In genomic region chr16:1377406-1378010, GRCh38 we compare ENCODE assay signal across 12 cellular contexts. TPM values are rescaled to one million over a fixed set of nuclear protein-coding genes. Genes with fewer than 3 reads are reported as not detected.
DNase-seq lines count a peak whose midpoint lies in the region; ATAC-seq and TF ChIP-seq lines count a peak whose summit lies in the region.
"Had no signal": no experiment of that assay in that cellular context is flagged by ENCODE, and none has a peak within 500 bp of the region (broad histone marks: within the 10 kb centered on the region; RNA-seq: fewer than 3 reads in every experiment).

No MANE protein-coding gene starts in this region.

- no peaks in the 10 kb centered on the region for H3K9me3 ChIP-seq in CD8-positive, alpha-beta memory T cell (ENCODE audit: low read length)
- no peaks in the 10 kb centered on the region for H3K9me3 ChIP-seq in HUES48 (ENCODE audit: control insufficient read depth, insufficient read depth, low read length)
- no peaks in the 10 kb centered on the region for H3K9me3 ChIP-seq in neuronal stem cell (replicated peaks in 1 of 2; ENCODE audit: control insufficient read depth in 2 of 2, insufficient read depth in 1 of 2, low read depth in 1 of 2, low read length in 2 of 2)
- no peaks in the 10 kb centered on the region for H3K9me3 ChIP-seq in naive thymus-derived CD4-positive, alpha-beta T cell (ENCODE audit: control insufficient read depth in 2 of 3, low read length in 3 of 3)
- H3K9me3 ChIP-seq: gastroesophageal sphincter had no signal

- H3K4me3 Mint-ChIP-seq in CD8-positive, alpha-beta memory T cell, result peak overlapping the region in 2 of 7 donors; percentile 3 to 10
- peak overlapping the region in 2 of 10 donors; percentile 17 to 88 for H3K4me3 Mint-ChIP-seq in naive thymus-derived CD4-positive, alpha-beta T cell

- no peak for DNase-seq in CD8-positive, alpha-beta memory T cell
- DNase-seq in amygdala (lab: John Stamatoyannopoulos, UW) (peak in 40 of 56 donors; percentile 5 to 79 (median 46)), neuronal stem cell (ENCODE audit: low spot score) (no peak), lower leg skin (ENCODE audit: low spot score in 2 of 2) (no peak)
- DNase-seq in stimulated activated CD4-positive, alpha-beta T cell treated with anti-CD3 and anti-CD28 coated beads, Interleukin-15, amount 100 ng/mL, for 24 hours, result no peak
- DNase-seq in naive thymus-derived CD4-positive, alpha-beta T cell, result no peak
- DNase-seq: activated naive CD4-positive, alpha-beta T cell treated with anti-CD3 and anti-CD28 coated beads, Interleukin-2, amount 10 ng/mL, durations not matched to agents 7 days and 5 days; DND-41; KBM-7 had no signal

- CTCF ChIA-PET in CD8-positive, alpha-beta memory T cell (lab: Charles Lee), result interaction anchor here (4.2 kb wide), 1 partner anchor 13 kb away, joined by 18 read pairs; no protein-coding TSS in a partner anchor
- CTCF ChIA-PET in naive thymus-derived CD4-positive, alpha-beta T cell (lab: Charles Lee), result no interaction called here

- H3K4me2 ChIP-seq in neuronal stem cell (ENCODE audit: insufficient read depth, low read length, poor library complexity, severe bottlenecking), result no peak overlapping the region

- no peak overlapping the region for H2BK120ac ChIP-seq in neuronal stem cell (ENCODE audit: low read depth, low read length)

- H3K27ac Mint-ChIP-seq in CD8-positive, alpha-beta memory T cell, result peak overlapping the region in 3 of 8 donors; percentile 58 to 67 (median 63)
- H3K27ac Mint-ChIP-seq in naive thymus-derived CD4-positive, alpha-beta T cell, result peak overlapping the region in 4 of 9 donors; percentile 10 to 64 (median 48)
- H3K27ac Mint-ChIP-seq: activated naive CD4-positive, alpha-beta T cell treated with anti-CD3 and anti-CD28 coated beads, Interleukin-2, amount 10 ng/mL, durations not matched to agents 7 days and 5 days had no signal

- H4K8ac ChIP-seq in neuronal stem cell (ENCODE audit: low read depth, low read length), result peak overlapping the region; percentile 43

- peak overlapping the region; percentile 59 for H3K27ac ChIP-seq in CD8-positive, alpha-beta memory T cell (ENCODE audit: low read depth, low read length)
- H3K27ac ChIP-seq in HUES48 (ENCODE audit: low read depth, low read length) (no peak overlapping the region), neuronal stem cell (replicated peaks; ENCODE audit: low read length) (no peak overlapping the region)
- no peak overlapping the region for H3K27ac ChIP-seq in naive thymus-derived CD4-positive, alpha-beta T cell (ENCODE audit: low read depth, low read length)

- POLR2A ChIA-PET in CD8-positive, alpha-beta memory T cell (lab: Charles Lee), result no interaction called here
- POLR2A ChIA-PET in naive thymus-derived CD4-positive, alpha-beta T cell (lab: Charles Lee), result no interaction called here

- H4K91ac ChIP-seq in neuronal stem cell (ENCODE audit: low read depth, low read length, poor library complexity), result no peak overlapping the region

- no peak for TF ChIP-seq POLR2A in lower leg skin (IDR thresholded peaks at IDR 0.05)

- ATAC-seq in naive thymus-derived CD4-positive, alpha-beta T cell, result no peak
- ATAC-seq: gastroesophageal sphincter had no signal

- no peak overlapping the region for H2BK12ac ChIP-seq in neuronal stem cell (ENCODE audit: low read length)

- peak overlapping the region; percentile 53 for H2BK5ac ChIP-seq in neuronal stem cell (ENCODE audit: low read length)

- no peak overlapping the region for H2AK5ac ChIP-seq in neuronal stem cell (ENCODE audit: low read depth, low read length)

- H2AFZ ChIP-seq in neuronal stem cell (ENCODE audit: low read length), result no peak overlapping the region

- H3K4me1 ChIP-seq in CD8-positive, alpha-beta memory T cell (ENCODE audit: insufficient read depth, low read length), result peaks cover 9% of the 10 kb centered on the region
- H3K4me1 ChIP-seq in HUES48 (ENCODE audit: control insufficient read depth, insufficient read depth, low read length), result 0 out of 2 replicates have a peak, but pooled peaks cover 2% of the 10 kb centered on the region
- peaks cover 2 to 14% of the 10 kb centered on the region in 2 donors for H3K4me1 ChIP-seq in neuronal stem cell (ENCODE audit: control insufficient read depth in 2 of 2, insufficient read depth in 1 of 2, low read depth in 1 of 2, low read length in 2 of 2)
- H3K4me1 ChIP-seq in naive thymus-derived CD4-positive, alpha-beta T cell (ENCODE audit: control insufficient read depth in 2 of 2, insufficient read depth in 2 of 2, low read length in 2 of 2), result no peaks in the 10 kb centered on the region

- intact Hi-C loops in naive thymus-derived CD4-positive, alpha-beta T cell (cut with micrococcal nuclease), result loop anchor here in 1 of 2 donors (2.0 kb wide), 1 partner anchor 37 kb away; the partner anchor contains the start of gene UNKL
- intact Hi-C loops in lower leg skin (cut with DNase I; ENCODE audit: low total_unique reads), result no loop called here

- H3K14ac ChIP-seq in neuronal stem cell (ENCODE audit: low read length), result peak overlapping the region; percentile 56

- H3K4me3 ChIP-seq in CD8-positive, alpha-beta memory T cell (ENCODE audit: low read length), result no peak overlapping the region
- H3K4me3 ChIP-seq in HUES48 (ENCODE audit: low read depth, low read length) (peak overlapping the region; percentile 88; the same call in 1 of the 2 replicates), neuronal stem cell (ENCODE audit: low read length in 2 of 2) (no peak overlapping the region), lower leg skin (ENCODE audit: low read depth, poor library complexity, severe bottlenecking) (no peak overlapping the region)
- no peak overlapping the region for H3K4me3 ChIP-seq in naive thymus-derived CD4-positive, alpha-beta T cell (ENCODE audit: low read length)
- H3K4me3 ChIP-seq: gastroesophageal sphincter had no signal

- H3K27me3 ChIP-seq in CD8-positive, alpha-beta memory T cell (ENCODE audit: insufficient read depth, low read length, poor library complexity, severe bottlenecking), result no peaks in the 10 kb centered on the region
- H3K27me3 ChIP-seq in HUES48 (ENCODE audit: control insufficient read depth, insufficient read depth, low read length), result no peaks in the 10 kb centered on the region
- H3K27me3 ChIP-seq in neuronal stem cell (ENCODE audit: control insufficient read depth in 3 of 3, insufficient read depth in 3 of 3, low read depth in 1 of 3, low read length in 3 of 3), result no peaks in the 10 kb centered on the region
- H3K27me3 ChIP-seq in naive thymus-derived CD4-positive, alpha-beta T cell (ENCODE audit: control insufficient read depth in 2 of 2, insufficient read depth in 2 of 2, low read length in 2 of 2), result no peaks in the 10 kb centered on the region
- H3K27me3 ChIP-seq: dorsolateral prefrontal cortex, gastroesophageal sphincter had no signal

- H3K36me3 Mint-ChIP-seq in CD8-positive, alpha-beta memory T cell, result peaks cover 0 to 38% (median 3%) of the 10 kb centered on the region in 3 donors
- peaks cover 0 to 3% (median 0%) of the 10 kb centered on the region in 5 donors for H3K36me3 Mint-ChIP-seq in naive thymus-derived CD4-positive, alpha-beta T cell

- no CpG with 5 or more reads among the region's 10 CpGs for WGBS in neuronal stem cell (ENCODE audit: extremely low coverage in 2 of 2, insufficient read length in 2 of 2, insufficient replicate concordance in 1 of 2), 2 donors
- WGBS in lower leg skin, 2 donors, result 85 to 90% methylated on average over 8 to 10 of the region's 10 CpGs

- no peak overlapping the region for H2BK15ac ChIP-seq in neuronal stem cell (ENCODE audit: low read length)

- H3K27me3 Mint-ChIP-seq in CD8-positive, alpha-beta memory T cell, result no peaks in the 10 kb centered on the region
- H3K27me3 Mint-ChIP-seq in naive thymus-derived CD4-positive, alpha-beta T cell, result no peaks in the 10 kb centered on the region
- H3K27me3 Mint-ChIP-seq: activated naive CD4-positive, alpha-beta T cell treated with anti-CD3 and anti-CD28 coated beads, Interleukin-2, amount 10 ng/mL, durations not matched to agents 7 days and 5 days had no signal

- peaks cover 11 to 23% (median 14%) of the 10 kb centered on the region in 3 donors for H3K4me1 Mint-ChIP-seq in CD8-positive, alpha-beta memory T cell
- H3K4me1 Mint-ChIP-seq in naive thymus-derived CD4-positive, alpha-beta T cell, result peaks cover 6 to 18% (median 15%) of the 10 kb centered on the region in 7 donors

- no peak overlapping the region for H3K18ac ChIP-seq in neuronal stem cell (ENCODE audit: low read length)

- H3K36me3 ChIP-seq in CD8-positive, alpha-beta memory T cell (ENCODE audit: insufficient read depth, low read length), result no peaks in the 10 kb centered on the region
- H3K36me3 ChIP-seq in HUES48 (ENCODE audit: control insufficient read depth, insufficient read depth, low read length) (peaks cover 11% of the 10 kb centered on the region; the same call in 1 of the 2 replicates), neuronal stem cell (replicated peaks in 1 of 2; ENCODE audit: control insufficient read depth in 2 of 2, insufficient read depth in 2 of 2, low read length in 2 of 2) (peaks cover 2 to 7% of the 10 kb centered on the region in 2 donors)
- peaks cover 0 to 55% (median 0%) of the 10 kb centered on the region in 3 experiments for H3K36me3 ChIP-seq in naive thymus-derived CD4-positive, alpha-beta T cell (ENCODE audit: control insufficient read depth in 2 of 3, insufficient read depth in 3 of 3, low read length in 3 of 3)

- H3K23ac ChIP-seq in neuronal stem cell (ENCODE audit: low read depth, low read length, poor library complexity), result no peak overlapping the region

- no peak for TF ChIP-seq CTCF in lower leg skin (IDR thresholded peaks at IDR 0.05)

- H3K9ac ChIP-seq in HUES48 (ENCODE audit: low read depth, low read length) (no peak overlapping the region), neuronal stem cell (ENCODE audit: low read depth, low read length, poor library complexity) (no peak overlapping the region)

- no peaks in the 10 kb centered on the region for H3K9me3 Mint-ChIP-seq in CD8-positive, alpha-beta memory T cell
- H3K9me3 Mint-ChIP-seq in naive thymus-derived CD4-positive, alpha-beta T cell, result no peaks in the 10 kb centered on the region
- H3K9me3 Mint-ChIP-seq: activated naive CD4-positive, alpha-beta T cell treated with anti-CD3 and anti-CD28 coated beads, Interleukin-2, amount 10 ng/mL, durations not matched to agents 7 days and 5 days had no signal

- H3K79me1 ChIP-seq in neuronal stem cell (ENCODE audit: low read depth, low read length), result peaks cover 21% of the 10 kb centered on the region

- no peak overlapping the region for H3K4ac ChIP-seq in neuronal stem cell (ENCODE audit: low read length)

RNA-seq across cellular contexts. Expression of gene GNPTG, which starts 25.8 kb away (rescaled TPM):
- total RNA-seq in CD8-positive, alpha-beta memory T cell, result 10 to 100 TPM; 32.3 to 34.4 TPM
- polyA plus RNA-seq in CD8-positive, alpha-beta memory T cell, result 63.3 TPM
- polyA plus RNA-seq in neuronal stem cell (2013, experiment 1 of 2), result 14.7 TPM
- polyA plus RNA-seq in neuronal stem cell (2013, experiment 2 of 2), result 13.2 TPM
- 10 to 100 TPM; 37.9 to 57.7 (median 48.6) TPM for total RNA-seq in naive thymus-derived CD4-positive, alpha-beta T cell
- 10 to 100 TPM; 48.2 to 51.3 TPM for polyA plus RNA-seq in naive thymus-derived CD4-positive, alpha-beta T cell
- 10 to 100 TPM; 46.5 to 65.7 (median 60.0) TPM for total RNA-seq in lower leg skin

RNA-seq across cellular contexts. Expression of gene TSR3, which starts 25.8 kb away (rescaled TPM):
- total RNA-seq in CD8-positive, alpha-beta memory T cell, result 100 to 1,000 TPM in 1 of 2 experiments, 10 to 100 TPM in 1; 91.8 to 102 TPM
- 109 TPM for polyA plus RNA-seq in CD8-positive, alpha-beta memory T cell
- 32.4 TPM for polyA plus RNA-seq in neuronal stem cell (2013, experiment 1 of 2)
- 29.6 TPM for polyA plus RNA-seq in neuronal stem cell (2013, experiment 2 of 2)
- 10 to 100 TPM; 21.0 to 50.4 (median 33.3) TPM for total RNA-seq in naive thymus-derived CD4-positive, alpha-beta T cell
- polyA plus RNA-seq in naive thymus-derived CD4-positive, alpha-beta T cell, result 100 to 1,000 TPM in 1 of 2 donors, 10 to 100 TPM in 1; 79.7 to 103 TPM
- 100 to 1,000 TPM in 1 of 4 donors, 10 to 100 TPM in 3; 76.8 to 106 (median 90.5) TPM for total RNA-seq in lower leg skin

RNA-seq across cellular contexts. Expression of gene UNKL, which starts 37.0 kb away (rescaled TPM):
- 10 to 100 TPM; 32.9 to 38.0 TPM for total RNA-seq in CD8-positive, alpha-beta memory T cell
- 8.1 TPM for polyA plus RNA-seq in CD8-positive, alpha-beta memory T cell
- polyA plus RNA-seq in neuronal stem cell (2013, experiment 1 of 2), result 14.1 TPM
- polyA plus RNA-seq in neuronal stem cell (2013, experiment 2 of 2), result 14.2 TPM
- 100 to 1,000 TPM in 2 of 5 experiments, 10 to 100 TPM in 3; 42.9 to 152 (median 98.5) TPM for total RNA-seq in naive thymus-derived CD4-positive, alpha-beta T cell
- 10 to 100 TPM in 1 of 2 donors, 1 to 10 TPM in 1; 4.0 to 10.6 TPM for polyA plus RNA-seq in naive thymus-derived CD4-positive, alpha-beta T cell
- 10 to 100 TPM; 25.7 to 63.4 (median 36.6) TPM for total RNA-seq in lower leg skin

RNA-seq across cellular contexts. Expression of gene UQCC4, which starts 43.0 kb away (rescaled TPM):
- total RNA-seq in CD8-positive, alpha-beta memory T cell, result 10 to 100 TPM; 27.0 to 27.2 TPM
- 33.7 TPM for polyA plus RNA-seq in CD8-positive, alpha-beta memory T cell
- polyA plus RNA-seq in neuronal stem cell (2013, experiment 1 of 2), result 15.5 TPM
- 14.7 TPM for polyA plus RNA-seq in neuronal stem cell (2013, experiment 2 of 2)
- total RNA-seq in naive thymus-derived CD4-positive, alpha-beta T cell, result 10 to 100 TPM in 2 of 5 experiments, 1 to 10 TPM in 3; 7.8 to 11.9 (median 9.7) TPM
- 10 to 100 TPM; 37.3 to 45.2 TPM for polyA plus RNA-seq in naive thymus-derived CD4-positive, alpha-beta T cell
- total RNA-seq in lower leg skin, result 10 to 100 TPM; 17.5 to 28.9 (median 21.7) TPM

RNA-seq across cellular contexts. Expression of gene BAIAP3, which starts 44.1 kb away (rescaled TPM):
- total RNA-seq in CD8-positive, alpha-beta memory T cell, result 1 to 10 TPM; 7.2 to 7.5 TPM
- polyA plus RNA-seq in CD8-positive, alpha-beta memory T cell, result 8.3 TPM
- polyA plus RNA-seq in neuronal stem cell (2013, experiment 1 of 2), result 3.1 TPM
- 2.9 TPM for polyA plus RNA-seq in neuronal stem cell (2013, experiment 2 of 2)
- total RNA-seq in naive thymus-derived CD4-positive, alpha-beta T cell, result 1 to 10 TPM in 3 of 5 experiments, under 1 TPM in 2; 0.49 to 7.5 (median 1.1) TPM
- polyA plus RNA-seq in naive thymus-derived CD4-positive, alpha-beta T cell, result 1 to 10 TPM in 1 of 2 donors, under 1 TPM in 1; 0.20 to 1.3 TPM
- total RNA-seq in lower leg skin, result 1 to 10 TPM; 1.5 to 5.4 (median 2.4) TPM

Comparison
In these comparisons a context has a peak if more than half of its experiments do, and no peak if none do; other contexts are left out.
1. DNase-seq: peak in amygdala (40 of 56); none in CD8-positive, alpha-beta memory T cell (0 of 5), neuronal stem cell (single experiment), stimulated activated CD4-positive, alpha-beta T cell treated with anti-CD3 and anti-CD28 coated beads, Interleukin-15, amount 100 ng/mL, for 24 hours (single experiment), naive thymus-derived CD4-positive, alpha-beta T cell (0 of 9) and lower leg skin (0 of 2).